ENCODE assay signal across 19 cellular contexts in the genomic region with DNA sequence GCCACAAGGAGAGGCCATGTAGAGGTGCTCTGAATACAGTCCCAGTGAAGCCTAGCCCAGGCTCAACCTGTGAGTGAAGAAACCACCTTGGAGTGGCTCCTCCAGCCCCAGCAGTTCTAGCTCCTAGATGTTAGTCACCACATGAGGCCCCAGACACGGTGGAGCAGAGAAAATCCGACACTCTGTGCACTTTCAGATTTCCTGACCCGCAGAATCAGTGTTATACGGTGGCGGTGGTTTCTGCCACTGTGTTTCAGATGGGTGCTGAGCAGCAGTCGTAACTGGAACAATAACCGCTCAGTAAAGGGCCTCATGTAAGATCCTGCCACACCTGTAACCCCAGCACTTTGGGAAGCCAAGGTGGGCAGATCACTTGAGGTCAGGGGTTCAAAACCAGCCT. TPM values are rescaled to one million over a fixed set of nuclear protein-coding genes. Genes with fewer than 3 reads are reported as not detected.
A peak's percentile ranks its signal among the peaks of the same experiment; 100 is the strongest.
DNase-seq lines count a peak whose midpoint lies in the region; ATAC-seq, FAIRE-seq and TF ChIP-seq lines count a peak whose summit lies in the region.
"Had no signal": no experiment of that assay in that cellular context is flagged by ENCODE, and none has a peak within 500 bp of the region (broad histone marks: within the 10 kb centered on the region; RNA-seq: fewer than 3 reads in every experiment).

No MANE protein-coding gene starts in this region.

- dilution Hi-C loops in IMR-90 (cut with HindIII; ENCODE audit: low sequenced_read_pairs, unreplicated experiment) = no loop called here

- H3K4me3 Mint-ChIP-seq in mesothelial cell of epicardium = no peak overlapping the region
- H3K4me3 Mint-ChIP-seq: CD4-positive, alpha-beta T cell; GM23338 had no signal

- no peak overlapping the region for H2BK5ac ChIP-seq in IMR-90 (ENCODE audit: low read depth, low read length, poor library complexity, severe bottlenecking)

- H4K5ac ChIP-seq in IMR-90 (ENCODE audit: low read depth, low read length) = no peak overlapping the region

- TF ChIP-seq CTCF in IMR-90 (conservative IDR thresholded peaks at IDR 0.05; ENCODE audit: low read depth, low read length) (no peak), mesothelial cell of epicardium (IDR thresholded peaks at IDR 0.05; ENCODE audit: unreplicated experiment) (no peak), testis (IDR thresholded peaks at IDR 0.05) (no peak), HepG2 (CRISPR knock-in tag; IDR thresholded peaks at IDR 0.05) (no peak)

- FAIRE-seq in HepG2 (lab: Jason Lieb, UNC) = no peak
- FAIRE-seq: GM19239, HTR-8/SVneo, K562 had no signal

- TF ChIP-seq POLR2A in IMR-90 (IDR thresholded peaks at IDR 0.05; ENCODE audit: low read depth, low read length) = no peak
- TF ChIP-seq POLR2A in testis (IDR thresholded peaks at IDR 0.05) = no peak
- no peak for TF ChIP-seq POLR2A in HepG2 (IDR thresholded peaks at IDR 0.05; ENCODE audit: insufficient read depth in 1 of 2, low read depth in 2 of 2, low read length in 2 of 2)

- no peaks in the 10 kb centered on the region; the same call in 1 of the 2 replicates for H4K20me1 ChIP-seq in IMR-90 (ENCODE audit: insufficient read depth, low read length)
- H4K20me1 ChIP-seq in HepG2 (ENCODE audit: insufficient read depth, low read length) = no peaks in the 10 kb centered on the region

- H2AK5ac ChIP-seq in IMR-90 (ENCODE audit: low read depth, low read length) = no peak overlapping the region

- no peaks in the 10 kb centered on the region for H3K79me1 ChIP-seq in IMR-90 (ENCODE audit: low read depth in 1 of 2, low read length in 2 of 2)

- no peak for TF ChIP-seq RAD21 in IMR-90 (IDR thresholded peaks at IDR 0.05; ENCODE audit: low read length)
- TF ChIP-seq RAD21 in HepG2 (CRISPR knock-in tag; IDR thresholded peaks at IDR 0.05) = no peak

- H3K9me1 ChIP-seq in IMR-90 (ENCODE audit: insufficient read depth, low read length) = no peaks in the 10 kb centered on the region

- H3K18ac ChIP-seq in IMR-90 (ENCODE audit: low read depth, low read length) = no peak overlapping the region

- no peak overlapping the region for H4K8ac ChIP-seq in IMR-90 (ENCODE audit: low read depth in 2 of 2, low read length in 2 of 2)

- no peak overlapping the region for H3K4ac ChIP-seq in IMR-90 (ENCODE audit: low read depth, low read length)

- H3K4me1 ChIP-seq in IMR-90 (ENCODE audit: control insufficient read depth, insufficient read depth, low read length) (no peaks in the 10 kb centered on the region), testis (peaks cover 18% of the 10 kb centered on the region), HepG2 (ENCODE audit: insufficient read depth, low read length) (peaks cover 17% of the 10 kb centered on the region)

- peak overlapping the region; percentile 39 for H3K27ac Mint-ChIP-seq in mesothelial cell of epicardium
- H3K27ac Mint-ChIP-seq: CD4-positive, alpha-beta T cell; GM23338 had no signal

- H3K79me2 ChIP-seq in HepG2 (ENCODE audit: insufficient read depth, low read length) = no peaks in the 10 kb centered on the region

- H2BK120ac ChIP-seq in IMR-90 (ENCODE audit: low read depth, low read length) = no peak overlapping the region

- DNase-seq in IMR-90 (no peak), RPMI8226 (peak; percentile 34), mesothelial cell of epicardium (ENCODE audit: low spot score in 2 of 2, unreplicated experiment in 2 of 2) (no peak), testis (no peak), HepG2 (ENCODE audit: low spot score) (no peak), T1000 (lab: John Stamatoyannopoulos, UW) (no peak)
- DNase-seq: ACHN; Calu3; CD4-positive, alpha-beta T cell; NCI-H1092 treated with DMSO at 0.1 percent for 48 hours; NCI-H1694; NCI-H446 treated with DMSO at 0.1 percent for 48 hours; NCI-H748 treated with DMSO at 0.1 percent for 48 hours; SHP77 had no signal

- peak overlapping the region; percentile 51 for H2AFZ ChIP-seq in IMR-90 (replicated peaks; ENCODE audit: low read length, poor library complexity)
- H2AFZ ChIP-seq in HepG2 (ENCODE audit: low read length) = no peak overlapping the region
- H2AFZ ChIP-seq: GM23338 had no signal

- H3K36me3 ChIP-seq in IMR-90 (ENCODE audit: control insufficient read depth, insufficient read depth, low read length) = no peaks in the 10 kb centered on the region
- no peaks in the 10 kb centered on the region for H3K36me3 ChIP-seq in testis (ENCODE audit: low read depth, missing control alignments)
- no peaks in the 10 kb centered on the region for H3K36me3 ChIP-seq in HepG2 (replicated peaks in 1 of 2; ENCODE audit: control insufficient read depth in 1 of 2, insufficient read depth in 2 of 2, low read length in 2 of 2)

- H3K27me3 ChIP-seq in IMR-90 (ENCODE audit: control insufficient read depth, insufficient read depth, low read length) (no peaks in the 10 kb centered on the region), testis (no peaks in the 10 kb centered on the region), HepG2 (ENCODE audit: control insufficient read depth in 1 of 2, insufficient read depth in 2 of 2, low read length in 2 of 2) (peaks cover 1 to 12% of the 10 kb centered on the region in 2 experiments; a peak in 3 of 5 replicates)

- in situ Hi-C loops in IMR-90 (cut with MboI; ENCODE audit: low sequenced_read_pairs) = no loop called here
- in situ Hi-C loops in HepG2 (cut with HindIII; ENCODE audit: extremely low pct_ligation_motif_present, low pct_unique_long_range_greater_than_20kb) = no loop called here

- no peak overlapping the region for H2BK20ac ChIP-seq in IMR-90 (ENCODE audit: low read depth, low read length)

- intact Hi-C loops in IMR-90 (cut with micrococcal nuclease) (no loop called here), testis (cut with DNase I; ENCODE audit: low total_unique reads) (no loop called here), HepG2 (cut with micrococcal nuclease; ENCODE audit: unreplicated experiment) (no loop called here)

- H3K4me2 ChIP-seq in IMR-90 (ENCODE audit: low read depth, low read length) = no peak overlapping the region
- H3K4me2 ChIP-seq in HepG2 (ENCODE audit: low read depth, low read length) = no peak overlapping the region
- H3K4me2 ChIP-seq: GM23338 had no signal

- H3K9me3 ChIP-seq in IMR-90 (ENCODE audit: control insufficient read depth, insufficient read depth, low read length) = no peaks in the 10 kb centered on the region
- no peaks in the 10 kb centered on the region for H3K9me3 ChIP-seq in testis
- H3K9me3 ChIP-seq in HepG2 (ENCODE audit: low read length) = no peaks in the 10 kb centered on the region

- no peaks in the 10 kb centered on the region for H3K27me3 Mint-ChIP-seq in mesothelial cell of epicardium (ENCODE audit: low read depth)

- no peak overlapping the region for H3K14ac ChIP-seq in IMR-90 (replicated peaks; ENCODE audit: low read depth, low read length)

- H4K91ac ChIP-seq in IMR-90 (ENCODE audit: insufficient read depth, low read depth, low read length) = no peak overlapping the region

- CTCF ChIA-PET in IMR-90 (lab: Yijun Ruan, JAX) (no interaction called here), HepG2 (lab: Yijun Ruan, JAX; ENCODE audit: low intra/inter-chr PET ratio, low total read pairs) (no interaction called here)

- POLR2A ChIA-PET in IMR-90 (lab: Charles Lee; ENCODE audit: unreplicated experiment) = no interaction called here
- POLR2A ChIA-PET in HepG2 (lab: Yijun Ruan, JAX) = no interaction called here

- H2BK15ac ChIP-seq in IMR-90 (ENCODE audit: low read depth, low read length) = no peak overlapping the region

- H2AK9ac ChIP-seq in IMR-90 (replicated peaks; ENCODE audit: low read depth, low read length, poor library complexity) = no peak overlapping the region

- H3K27ac ChIP-seq in IMR-90 (ENCODE audit: insufficient read depth, low read length) (no peak overlapping the region), testis (peak overlapping the region; percentile 91 to 99), HepG2 (ENCODE audit: extremely low read length, insufficient read depth, low read length) (no peak overlapping the region)

- TF ChIP-seq EP300 in HepG2 (IDR thresholded peaks at IDR 0.05; ENCODE audit: low read depth in 2 of 2, low read length in 2 of 2) = no peak
- no peak for TF ChIP-seq EP300 in HepG2 (CRISPR knock-in tag; IDR thresholded peaks at IDR 0.05; ENCODE audit: borderline replicate concordance)

- H3K23ac ChIP-seq in IMR-90 (ENCODE audit: low read depth, low read length) = no peak overlapping the region

- H3K36me3 Mint-ChIP-seq in mesothelial cell of epicardium = no peaks in the 10 kb centered on the region

- ATAC-seq in IMR-90 (ENCODE audit: low read depth) (no peak), SK-N-SH treated with all-trans-retinoic acid at 6 μM for 48 hours (no peak), HepG2 (no peak)
- ATAC-seq: GM23338, K562 had no signal

- peaks cover 17% of the 10 kb centered on the region for H3K4me1 Mint-ChIP-seq in mesothelial cell of epicardium

- H3K9me3 Mint-ChIP-seq in mesothelial cell of epicardium = no peaks in the 10 kb centered on the region
- H3K9me3 Mint-ChIP-seq: CD4-positive, alpha-beta T cell; GM23338 had no signal

- H3K4me3 ChIP-seq in IMR-90 (ENCODE audit: insufficient read depth, low read depth, low read length) (no peak overlapping the region), testis (no peak overlapping the region), HepG2 (replicated peaks in 1 of 3; ENCODE audit: insufficient read depth in 1 of 3, low read depth in 2 of 3, low read length in 3 of 3) (no peak overlapping the region)
- H3K4me3 ChIP-seq: GM23338, K562 had no signal

- BruUV-seq in IMR-90 (replicated peaks; lab: Mats Ljungman, UMichigan) (no TSS peak), HepG2 (replicated peaks; lab: Mats Ljungman, UMichigan) (no TSS peak)

- H3K9ac ChIP-seq in IMR-90 (ENCODE audit: low read depth, low read length) (no peak overlapping the region), HepG2 (ENCODE audit: insufficient read depth, low read depth, low read length) (no peak overlapping the region)

- H3K56ac ChIP-seq in IMR-90 (ENCODE audit: extremely low read depth, insufficient read depth, low read length) = no peak overlapping the region

- WGBS in IMR-90 (ENCODE audit: extremely low coverage in 2 of 2, insufficient read length in 1 of 2), 2 experiments = 90% methylated on average over 4 of the region's 7 CpGs; no CpG with 5 or more reads in 1 of the 2 experiments
- 88 to 89% methylated on average over 7 of the region's 7 CpGs for WGBS in testis, 2 donors
- WGBS in HepG2 (ENCODE audit: low lambda C conversion rate) = 66% methylated on average over 7 of the region's 7 CpGs

RNA-seq across cellular contexts. Expression of a gene that starts 36.1 kb away (rescaled TPM):
- total RNA-seq in IMR-90 (2012; rRNA removed) = 6.1 and 7.5 TPM in 2 replicates
- 1.8 and 2.1 TPM in 2 replicates for polyA plus RNA-seq in IMR-90 (2012; rRNA removed)
- polyA plus RNA-seq in IMR-90 (2012; cell fraction: cytosol; rRNA removed) = 0.47 and 0.58 TPM in 2 replicates
- 0.46 and 2.4 TPM in 2 replicates for polyA plus RNA-seq in IMR-90 (2012; cell fraction: nucleus; rRNA removed; ENCODE audit: low replicate concordance)
- total RNA-seq in mesothelial cell of epicardium = 14.8 to 16.2 TPM (median 14.9 TPM) in 3 replicates
- total RNA-seq in testis = 10 to 100 TPM in 1 of 2 donors, 1 to 10 TPM in 1; 6.4 to 10.6 TPM
- 5.6 TPM for polyA plus RNA-seq in testis (ENCODE audit: insufficient read depth, low read depth, low replicate concordance)
- total RNA-seq in HepG2 (2016; rRNA removed; fragmentation: Illumina TruSeq; extraction: Trizol) = 3.7 and 4.7 TPM in 2 replicates
- total RNA-seq in HepG2 (2016; cell fraction: cytosol; rRNA removed; fragmentation: Illumina TruSeq; extraction: Trizol; ENCODE audit: low read depth) = 3.4 and 3.6 TPM in 2 replicates
- 3.7 and 5.2 TPM in 2 replicates for total RNA-seq in HepG2 (2016; cell fraction: insoluble cytoplasmic fraction; rRNA removed; fragmentation: Illumina TruSeq; extraction: Trizol)
- total RNA-seq in HepG2 (2016; cell fraction: membrane; rRNA removed; fragmentation: Illumina TruSeq; extraction: Trizol) = 3.3 and 3.9 TPM in 2 replicates
- 2.2 and 2.4 TPM in 2 replicates for total RNA-seq in HepG2 (2016; cell fraction: nucleus; rRNA removed; fragmentation: Illumina TruSeq; extraction: Trizol)
- polyA plus RNA-seq in HepG2 (2011; rRNA removed) = 0.82 and 1.3 TPM in 2 replicates
- polyA plus RNA-seq in HepG2 (2011; cell fraction: cytosol; rRNA removed) = 0.40 and 0.60 TPM in 2 replicates
- 0.29 and 0.38 TPM in 2 replicates for polyA plus RNA-seq in HepG2 (2011; cell fraction: nucleus; rRNA removed)
- polyA plus RNA-seq in HepG2 (2012) = 0.62 and 1.0 TPM in 2 replicates
- polyA plus RNA-seq in HepG2 (2016; cell fraction: cytosol; fragmentation: Illumina TruSeq; extraction: Trizol; ENCODE audit: low read depth) = 0.27 and 0.38 TPM in 2 replicates
- 2.6 and 3.1 TPM in 2 replicates for polyA plus RNA-seq in HepG2 (2016; cell fraction: insoluble cytoplasmic fraction; fragmentation: Illumina TruSeq; extraction: Trizol; ENCODE audit: low read depth)
- 0.57 and 0.73 TPM in 2 replicates for polyA plus RNA-seq in HepG2 (2016; cell fraction: membrane; fragmentation: Illumina TruSeq; extraction: Trizol; ENCODE audit: low read depth)
- polyA plus RNA-seq in HepG2 (2016; cell fraction: nucleus; fragmentation: Illumina TruSeq; extraction: Trizol; ENCODE audit: insufficient read depth, low read depth) = 2.7 and 3.0 TPM in 2 replicates
- polyA minus RNA-seq in HepG2 (2011; rRNA and poly(A)+ RNA removed; ENCODE audit: low replicate concordance) = 1.1 and 7.0 TPM in 2 replicates
- polyA minus RNA-seq in HepG2 (2011; cell fraction: cytosol; rRNA and poly(A)+ RNA removed) = 1.2 and 1.4 TPM in 2 replicates
- 2.2 and 2.4 TPM in 2 replicates for polyA minus RNA-seq in HepG2 (2011; cell fraction: nucleus; rRNA and poly(A)+ RNA removed)
- total RNA-seq: CD4-positive, alpha-beta T cell had no signal

RNA-seq across cellular contexts. Expression of a gene that starts 38.3 kb away (rescaled TPM):
- total RNA-seq in IMR-90 (2012; rRNA removed) (not detected in 2 replicates), mesothelial cell of epicardium (3.4 to 3.6 TPM (median 3.5 TPM) in 3 replicates), testis (under 1 TPM; 0.50 to 0.55 TPM), HepG2 (2016; rRNA removed; fragmentation: Illumina TruSeq; extraction: Trizol) (0.01 and 0.02 TPM in 2 replicates)
- polyA plus RNA-seq in IMR-90 (2012; rRNA removed) (not detected in 2 replicates), testis (ENCODE audit: insufficient read depth, low read depth, low replicate concordance) (0.21 TPM), HepG2 (2011; rRNA removed) (under 0.01 TPM in 1 of 2 replicates, not detected in the other)
- polyA plus RNA-seq in IMR-90 (2012; cell fraction: cytosol; rRNA removed) = 0.01 TPM in 1 of 2 replicates, not detected in the other
- polyA plus RNA-seq in IMR-90 (2012; cell fraction: nucleus; rRNA removed; ENCODE audit: low replicate concordance) = under 0.01 TPM in 1 of 2 replicates, not detected in the other
- total RNA-seq in HepG2 (2016; cell fraction: cytosol; rRNA removed; fragmentation: Illumina TruSeq; extraction: Trizol; ENCODE audit: low read depth) = under 0.01 TPM in 1 of 2 replicates, not detected in the other
- 0.02 and 0.03 TPM in 2 replicates for total RNA-seq in HepG2 (2016; cell fraction: insoluble cytoplasmic fraction; rRNA removed; fragmentation: Illumina TruSeq; extraction: Trizol)
- total RNA-seq in HepG2 (2016; cell fraction: membrane; rRNA removed; fragmentation: Illumina TruSeq; extraction: Trizol) = under 0.01 TPM in 1 of 2 replicates, not detected in the other
- total RNA-seq in HepG2 (2016; cell fraction: nucleus; rRNA removed; fragmentation: Illumina TruSeq; extraction: Trizol) = not detected in 2 replicates
- polyA plus RNA-seq in HepG2 (2011; cell fraction: cytosol; rRNA removed) = not detected in 2 replicates
- polyA plus RNA-seq in HepG2 (2011; cell fraction: nucleus; rRNA removed) = 0.02 TPM in 1 of 2 replicates, not detected in the other
- not detected in 2 replicates for polyA plus RNA-seq in HepG2 (2012)
- not detected in 2 replicates for polyA plus RNA-seq in HepG2 (2016; cell fraction: cytosol; fragmentation: Illumina TruSeq; extraction: Trizol; ENCODE audit: low read depth)
- polyA plus RNA-seq in HepG2 (2016; cell fraction: insoluble cytoplasmic fraction; fragmentation: Illumina TruSeq; extraction: Trizol; ENCODE audit: low read depth) = 0.02 TPM in 1 of 2 replicates, not detected in the other
- 0.01 TPM in 1 of 2 replicates, not detected in the other for polyA plus RNA-seq in HepG2 (2016; cell fraction: membrane; fragmentation: Illumina TruSeq; extraction: Trizol; ENCODE audit: low read depth)
- polyA plus RNA-seq in HepG2 (2016; cell fraction: nucleus; fragmentation: Illumina TruSeq; extraction: Trizol; ENCODE audit: insufficient read depth, low read depth) = 0.03 TPM in 1 of 2 replicates, not detected in the other
- not detected in 2 replicates for polyA minus RNA-seq in HepG2 (2011; rRNA and poly(A)+ RNA removed; ENCODE audit: low replicate concordance)
- polyA minus RNA-seq in HepG2 (2011; cell fraction: cytosol; rRNA and poly(A)+ RNA removed) = not detected in 2 replicates
- not detected in 2 replicates for polyA minus RNA-seq in HepG2 (2011; cell fraction: nucleus; rRNA and poly(A)+ RNA removed)
- total RNA-seq: CD4-positive, alpha-beta T cell; K562 had no signal
- polyA plus RNA-seq: K562 had no signal

Comparison
In these comparisons a context has a peak if more than half of its experiments do, and no peak if none do; other contexts are left out.
1. H3K27ac ChIP-seq: peak in testis (2 of 2); none in IMR-90 (single experiment) and HepG2 (single experiment).